10 cellular contexts compared by ENCODE assay signal in genomic region chr1:54290443-54291184, GRCh38.
DNase-seq lines count a peak whose midpoint lies in the region; ATAC-seq and TF ChIP-seq lines count a peak whose summit lies in the region.
"Had no signal": no experiment of that assay in that cellular context is flagged by ENCODE, and none has a peak within 500 bp of the region (broad histone marks: within the 10 kb centered on the region; RNA-seq: fewer than 3 reads in every experiment).

No MANE protein-coding gene starts in this region.

- peak in 2 of 3 experiments; percentile 30 to 56 for DNase-seq in NCI-H1417 (lab: John Stamatoyannopoulos, UW)
- DNase-seq in NCI-H1417 treated with DMSO at 0.1 percent for 48 hours (lab: John Stamatoyannopoulos, UW), result no peak
- peak; percentile 60 for DNase-seq in astrocyte of the hippocampus (ENCODE audit: low read depth, low spot score)
- no peak for DNase-seq in left lobe of liver (ENCODE audit: low spot score)
- DNase-seq in superior temporal gyrus (ENCODE audit: extremely low spot score), result peak; percentile 74
- no peak for DNase-seq in RKO (ENCODE audit: low spot score)
- DNase-seq in COLO829 (ENCODE audit: low spot score), result no peak
- DNase-seq in GM13976 (ENCODE audit: low spot score), result no peak
- DNase-seq: HCEC 1CT, KG1 had no signal

- no peak for TF ChIP-seq CTCF in GM13976 (IDR thresholded peaks at IDR 0.05; ENCODE audit: borderline replicate concordance, control extremely low read depth, extremely low read depth, insufficient read depth, missing control alignments)

- in situ Hi-C loops in GM13976 (cut with MboI; ENCODE audit: low sequenced_read_pairs, unreplicated experiment), result no loop called here

- ATAC-seq in left lobe of liver, result peak; percentile 59

Comparison
In these comparisons a context has a peak if more than half of its experiments do, and no peak if none do; other contexts are left out.
1. DNase-seq: peak in NCI-H1417 (2 of 3), astrocyte of the hippocampus (single experiment) and superior temporal gyrus (single experiment); none in NCI-H1417 treated with DMSO at 0.1 percent for 48 hours (single experiment), left lobe of liver (single experiment), RKO (single experiment), COLO829 (single experiment) and GM13976 (single experiment).